19 cellular contexts compared by ENCODE assay signal in genomic region chr3:139524841-139525538, GRCh38. TPM values are rescaled to one million over a fixed set of nuclear protein-coding genes. Genes with fewer than 3 reads are reported as not detected.
DNase-seq lines count a peak whose midpoint lies in the region; ATAC-seq and TF ChIP-seq lines count a peak whose summit lies in the region.
"Had no signal": no experiment of that assay in that cellular context is flagged by ENCODE, and none has a peak within 500 bp of the region (broad histone marks: within the 10 kb centered on the region; RNA-seq: fewer than 3 reads in every experiment).

No MANE protein-coding gene starts in this region.

- no peak overlapping the region for H3K56ac ChIP-seq in mesendoderm (ENCODE audit: low read length)

- H2BK5ac ChIP-seq in mesendoderm (ENCODE audit: low read length), result no peak overlapping the region

- DNase-seq in activated CD4-positive, alpha-beta memory T cell treated with anti-CD3 and anti-CD28 coated beads, Interleukin-2, amount 10 ng/mL, durations not matched to agents 7 days and 5 days, result peak; percentile 3
- DNase-seq in activated CD4-positive, alpha-beta memory T cell treated with anti-CD3 and anti-CD28 coated beads for 36 hours, result no peak
- DNase-seq in coronary artery (ENCODE audit: low spot score) (peak; percentile 53), mesendoderm (peak; percentile 23), psoas muscle (no peak), DMS 273 treated with DMSO at 0.1 percent for 48 hours (lab: John Stamatoyannopoulos, UW) (no peak), NCI-H69 (lab: John Stamatoyannopoulos, UW) (no peak)
- DNase-seq: 8988T; Calu3; CD4-positive, alpha-beta memory T cell; DMS53; DND-41; GOT3; H9 had no signal

- TF ChIP-seq CTCF in coronary artery (IDR thresholded peaks at IDR 0.05) (no peak), psoas muscle (IDR thresholded peaks at IDR 0.05) (no peak)

- no peaks in the 10 kb centered on the region for H3K36me3 Mint-ChIP-seq in activated CD4-positive, alpha-beta memory T cell treated with anti-CD3 and anti-CD28 coated beads, Interleukin-2, amount 10 ng/mL, durations not matched to agents 7 days and 5 days (ENCODE audit: low read depth)
- no peaks in the 10 kb centered on the region for H3K36me3 Mint-ChIP-seq in activated CD4-positive, alpha-beta memory T cell treated with anti-CD3 and anti-CD28 coated beads for 36 hours
- H3K36me3 Mint-ChIP-seq: CD14-positive monocyte; CD4-positive, alpha-beta memory T cell had no signal

- no peak overlapping the region for H3K9ac ChIP-seq in mesendoderm (ENCODE audit: low read length)
- H3K9ac ChIP-seq: BLaER1 had no signal

- H2BK120ac ChIP-seq in mesendoderm (ENCODE audit: low read depth, low read length), result no peak overlapping the region

- peak overlapping the region; percentile 46 for H3K18ac ChIP-seq in mesendoderm (ENCODE audit: low read length)

- H3K79me1 ChIP-seq in mesendoderm (ENCODE audit: low read length), result no peaks in the 10 kb centered on the region

- no peak overlapping the region for H2AK5ac ChIP-seq in mesendoderm (ENCODE audit: low read length)

- H3K9me3 Mint-ChIP-seq in activated CD4-positive, alpha-beta memory T cell treated with anti-CD3 and anti-CD28 coated beads, Interleukin-2, amount 10 ng/mL, durations not matched to agents 7 days and 5 days, result no peaks in the 10 kb centered on the region
- no peaks in the 10 kb centered on the region for H3K9me3 Mint-ChIP-seq in activated CD4-positive, alpha-beta memory T cell treated with anti-CD3 and anti-CD28 coated beads for 36 hours
- H3K9me3 Mint-ChIP-seq: CD4-positive, alpha-beta memory T cell had no signal

- CTCF ChIA-PET in activated CD4-positive, alpha-beta memory T cell treated with anti-CD3 and anti-CD28 coated beads, Interleukin-2, amount 10 ng/mL, durations not matched to agents 7 days and 5 days (lab: Charles Lee), result no interaction called here
- CTCF ChIA-PET in activated CD4-positive, alpha-beta memory T cell treated with anti-CD3 and anti-CD28 coated beads for 36 hours (lab: Charles Lee), result no interaction called here

- intact Hi-C loops in activated CD4-positive, alpha-beta memory T cell treated with anti-CD3 and anti-CD28 coated beads for 36 hours (cut with micrococcal nuclease), result loop anchor here (10.0 kb wide), 1 partner anchor 100 kb away; no protein-coding TSS in a partner anchor
- intact Hi-C loops in psoas muscle (cut with DNase I), result no loop called here

- no peaks in the 10 kb centered on the region for H3K36me3 ChIP-seq in mesendoderm (ENCODE audit: control insufficient read depth, insufficient read depth, low read length)
- H3K36me3 ChIP-seq in psoas muscle (ENCODE audit: insufficient read depth in 1 of 2, low read depth in 1 of 2), result no peaks in the 10 kb centered on the region
- H3K36me3 ChIP-seq: BLaER1 had no signal

- H3K23ac ChIP-seq in mesendoderm (ENCODE audit: low read length), result peak overlapping the region; percentile 83

- no peak overlapping the region for H4K5ac ChIP-seq in mesendoderm (ENCODE audit: low read length)

- H3K4me3 ChIP-seq in coronary artery (no peak overlapping the region), mesendoderm (ENCODE audit: low read length) (no peak overlapping the region), psoas muscle (no peak overlapping the region)
- H3K4me3 ChIP-seq: BLaER1 had no signal

- no peak overlapping the region for H3K27ac Mint-ChIP-seq in activated CD4-positive, alpha-beta memory T cell treated with anti-CD3 and anti-CD28 coated beads, Interleukin-2, amount 10 ng/mL, durations not matched to agents 7 days and 5 days
- H3K27ac Mint-ChIP-seq in activated CD4-positive, alpha-beta memory T cell treated with anti-CD3 and anti-CD28 coated beads for 36 hours, result no peak overlapping the region
- H3K27ac Mint-ChIP-seq: CD14-positive monocyte; CD4-positive, alpha-beta memory T cell; H9 had no signal

- H3K4me2 ChIP-seq in mesendoderm (ENCODE audit: low read length), result no peak overlapping the region
- H3K4me2 ChIP-seq: BLaER1 had no signal

- H4K8ac ChIP-seq in mesendoderm (ENCODE audit: low read depth, low read length), result no peak overlapping the region

- no peaks in the 10 kb centered on the region for H3K4me1 Mint-ChIP-seq in activated CD4-positive, alpha-beta memory T cell treated with anti-CD3 and anti-CD28 coated beads, Interleukin-2, amount 10 ng/mL, durations not matched to agents 7 days and 5 days
- no peaks in the 10 kb centered on the region for H3K4me1 Mint-ChIP-seq in activated CD4-positive, alpha-beta memory T cell treated with anti-CD3 and anti-CD28 coated beads for 36 hours (ENCODE audit: low read depth)
- H3K4me1 Mint-ChIP-seq: CD4-positive, alpha-beta memory T cell had no signal

- H3K9me3 ChIP-seq in psoas muscle, result no peaks in the 10 kb centered on the region
- H3K9me3 ChIP-seq: BLaER1 had no signal

- H3K27me3 ChIP-seq in mesendoderm (ENCODE audit: insufficient read depth, low read length, poor library complexity), result no peaks in the 10 kb centered on the region
- no peaks in the 10 kb centered on the region for H3K27me3 ChIP-seq in psoas muscle (ENCODE audit: insufficient read depth in 3 of 3, low read length in 2 of 3)
- H3K27me3 ChIP-seq: BLaER1 had no signal

- no peaks in the 10 kb centered on the region for H3K79me2 ChIP-seq in mesendoderm (ENCODE audit: control insufficient read depth, insufficient read depth, low read length)

- H3K4me3 Mint-ChIP-seq in activated CD4-positive, alpha-beta memory T cell treated with anti-CD3 and anti-CD28 coated beads, Interleukin-2, amount 10 ng/mL, durations not matched to agents 7 days and 5 days, result no peak overlapping the region
- no peak overlapping the region for H3K4me3 Mint-ChIP-seq in activated CD4-positive, alpha-beta memory T cell treated with anti-CD3 and anti-CD28 coated beads for 36 hours
- H3K4me3 Mint-ChIP-seq: CD14-positive monocyte; CD4-positive, alpha-beta memory T cell; H9 had no signal

- POLR2A ChIA-PET in activated CD4-positive, alpha-beta memory T cell treated with anti-CD3 and anti-CD28 coated beads, Interleukin-2, amount 10 ng/mL, durations not matched to agents 7 days and 5 days (lab: Charles Lee), result no interaction called here
- POLR2A ChIA-PET in activated CD4-positive, alpha-beta memory T cell treated with anti-CD3 and anti-CD28 coated beads for 36 hours (lab: Charles Lee), result no interaction called here

- H3K4ac ChIP-seq in mesendoderm (ENCODE audit: low read depth, low read length), result no peak overlapping the region

- H2BK15ac ChIP-seq in mesendoderm (replicated peaks; ENCODE audit: low read depth), result no peak overlapping the region

- WGBS in mesendoderm (ENCODE audit: extremely low coverage, insufficient coverage, low lambda C conversion rate), result no CpG with 5 or more reads among the region's 7 CpGs
- 95% methylated on average over 7 of the region's 7 CpGs for WGBS in psoas muscle, 3 donors

- no peaks in the 10 kb centered on the region for H3K27me3 Mint-ChIP-seq in activated CD4-positive, alpha-beta memory T cell treated with anti-CD3 and anti-CD28 coated beads, Interleukin-2, amount 10 ng/mL, durations not matched to agents 7 days and 5 days
- peaks cover 2% of the 10 kb centered on the region for H3K27me3 Mint-ChIP-seq in activated CD4-positive, alpha-beta memory T cell treated with anti-CD3 and anti-CD28 coated beads for 36 hours

- H3K27ac ChIP-seq in coronary artery (no peak overlapping the region), mesendoderm (ENCODE audit: low read depth, low read length) (no peak overlapping the region), psoas muscle (no peak overlapping the region)
- H3K27ac ChIP-seq: BLaER1 had no signal

- H3K4me1 ChIP-seq in mesendoderm (ENCODE audit: control insufficient read depth, low read depth, low read length), result peaks cover 14% of the 10 kb centered on the region
- no peaks in the 10 kb centered on the region for H3K4me1 ChIP-seq in psoas muscle
- H3K4me1 ChIP-seq: BLaER1 had no signal

- no peak for ATAC-seq in psoas muscle

RNA-seq across cellular contexts. Expression of gene RBP1, which starts 14.6 kb away (rescaled TPM):
- total RNA-seq in activated CD4-positive, alpha-beta memory T cell treated with anti-CD3 and anti-CD28 coated beads, Interleukin-2, amount 10 ng/mL, durations not matched to agents 7 days and 5 days, result not detected
- not detected for total RNA-seq in activated CD4-positive, alpha-beta memory T cell treated with anti-CD3 and anti-CD28 coated beads for 36 hours
- polyA plus RNA-seq in mesendoderm (2013, experiment 1 of 2), result 62.3 TPM
- polyA plus RNA-seq in mesendoderm (2013, experiment 2 of 2), result 63.4 TPM
- total RNA-seq in psoas muscle, result 1 to 10 TPM; 3.2 to 10.0 (median 8.9) TPM
- polyA plus RNA-seq in psoas muscle, result 1 to 10 TPM; 1.9 to 7.6 (median 7.0) TPM
- total RNA-seq: CD4-positive, alpha-beta memory T cell; HT-29 had no signal
- polyA plus RNA-seq: CD14-positive monocyte; CD4-positive, alpha-beta memory T cell had no signal

RNA-seq across cellular contexts. Expression of gene RBP2, which starts 48.7 kb away (rescaled TPM):
- not detected for total RNA-seq in activated CD4-positive, alpha-beta memory T cell treated with anti-CD3 and anti-CD28 coated beads, Interleukin-2, amount 10 ng/mL, durations not matched to agents 7 days and 5 days
- total RNA-seq in activated CD4-positive, alpha-beta memory T cell treated with anti-CD3 and anti-CD28 coated beads for 36 hours, result not detected
- not detected for polyA plus RNA-seq in mesendoderm (2013, experiment 1 of 2)
- polyA plus RNA-seq in mesendoderm (2013, experiment 2 of 2), result not detected
- not detected for total RNA-seq in psoas muscle
- polyA plus RNA-seq in psoas muscle, result 1 to 10 TPM in 1 of 3 donors, under 1 TPM in 1, not detected in 1; 0.59 to 2.7 TPM
- total RNA-seq: A673; Calu3; CD4-positive, alpha-beta memory T cell; H9; HT-29 had no signal
- polyA plus RNA-seq: AG04450; CD14-positive monocyte; CD4-positive, alpha-beta memory T cell had no signal

Comparison
In these comparisons a context has a peak if more than half of its experiments do, and no peak if none do; other contexts are left out.
1. DNase-seq: peak in activated CD4-positive, alpha-beta memory T cell treated with anti-CD3 and anti-CD28 coated beads, Interleukin-2, amount 10 ng/mL, durations not matched to agents 7 days and 5 days (single experiment), coronary artery (single experiment) and mesendoderm (single experiment); none in activated CD4-positive, alpha-beta memory T cell treated with anti-CD3 and anti-CD28 coated beads for 36 hours (single experiment), psoas muscle (0 of 2), DMS 273 treated with DMSO at 0.1 percent for 48 hours (single experiment) and NCI-H69 (single experiment).
2. RNA of gene RBP1, which starts 14.6 kb away (total RNA-seq): 3.2 to 10.0 TPM in psoas muscle; not detected in activated CD4-positive, alpha-beta memory T cell treated with anti-CD3 and anti-CD28 coated beads, Interleukin-2, amount 10 ng/mL, durations not matched to agents 7 days and 5 days and not detected in activated CD4-positive, alpha-beta memory T cell treated with anti-CD3 and anti-CD28 coated beads for 36 hours; every median in the first group is over 4 times any median in the second.